13 cellular contexts compared by ENCODE assay signal in the genomic region with DNA sequence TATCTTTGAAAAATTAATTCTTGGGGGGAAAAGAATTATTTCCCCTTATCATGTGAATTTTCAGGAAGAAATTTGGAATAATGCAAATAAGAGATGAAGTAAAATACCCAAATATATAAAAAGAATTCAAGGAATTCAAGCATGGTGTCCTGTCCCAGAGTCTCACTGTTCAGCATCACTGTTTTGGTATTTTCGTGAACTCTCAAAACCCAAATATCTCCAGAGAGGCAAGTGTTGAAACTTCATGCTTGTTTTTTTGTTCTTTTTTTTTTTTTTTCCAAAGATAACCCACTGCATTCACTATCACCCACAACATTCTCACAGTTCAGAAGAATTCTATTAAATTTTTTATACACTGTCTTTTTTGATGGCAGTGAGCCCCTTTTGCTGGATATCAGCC.
"Had no signal": no experiment of that assay in that cellular context is flagged by ENCODE, and none has a peak within 500 bp of the region (broad histone marks: within the 10 kb centered on the region; RNA-seq: fewer than 3 reads in every experiment).

No MANE protein-coding gene starts in this region.

- H3K36me3 ChIP-seq: right lobe of liver had no signal

- H3K9me3 ChIP-seq: right lobe of liver had no signal

- DNase-seq: activated CD4-positive, alpha-beta memory T cell treated with anti-CD3 and anti-CD28 coated beads, Interleukin-2, amount 10 ng/mL, durations not matched to agents 7 days and 5 days; activated CD4-positive, alpha-beta T cell treated with anti-CD3 and anti-CD28 coated beads for 1 hour; activated CD8-positive, alpha-beta memory T cell treated with anti-CD3 and anti-CD28 coated beads, Interleukin-2, amount 50 U/mL, for 4 hours; effector memory CD4-positive, alpha-beta T cell; immature natural killer cell; left cardiac atrium; mammary epithelial cell; natural killer cell; right lobe of liver; stimulated activated CD4-positive, alpha-beta T cell treated with anti-CD3 and anti-CD28 coated beads, Interleukin-12 subunit alpha, Interleukin-12 subunit beta, amount 100 ng/mL, for 4 hours; stimulated activated naive CD4-positive, alpha-beta T cell; T1000; trophoblast cell had no signal

- ATAC-seq: natural killer cell, right lobe of liver had no signal

- H3K27ac ChIP-seq: right lobe of liver had no signal

- H3K4me3 ChIP-seq: right lobe of liver had no signal

- H3K4me1 ChIP-seq: right lobe of liver had no signal

- H3K27me3 ChIP-seq: right lobe of liver had no signal
